Comparison of ENCODE assay signal across 22 cellular contexts in the genomic region with DNA sequence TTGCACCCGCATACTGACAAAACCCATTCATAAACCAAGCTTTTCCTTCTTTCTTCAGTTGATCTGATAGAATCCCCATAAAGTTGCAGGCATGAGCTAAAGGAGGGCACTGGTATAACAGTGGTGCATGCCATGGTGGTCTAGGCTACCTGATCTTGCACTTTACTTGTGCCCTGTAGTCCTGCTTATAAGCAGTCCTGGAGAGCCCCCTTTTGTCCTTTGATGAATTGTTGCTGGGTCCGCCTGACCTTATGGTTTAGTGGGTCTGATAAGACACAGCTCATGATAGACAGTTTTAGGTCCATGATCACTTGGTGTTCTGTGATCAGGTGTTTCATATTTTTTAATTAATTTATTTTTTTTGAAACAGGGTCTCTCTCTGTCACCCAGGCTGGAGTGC. TPM values are rescaled to one million over a fixed set of nuclear protein-coding genes. Genes with fewer than 3 reads are reported as not detected.
"Had no signal": no experiment of that assay in that cellular context is flagged by ENCODE, and none has a peak within 500 bp of the region (broad histone marks: within the 10 kb centered on the region; RNA-seq: fewer than 3 reads in every experiment).

No MANE protein-coding gene starts in this region.

- H3K9me3 ChIP-seq: SK-N-SH had no signal

- H3K27ac Mint-ChIP-seq: IgD-negative memory B cell, T-cell had no signal

- H3K9me3 Mint-ChIP-seq: IgD-negative memory B cell, T-cell had no signal

- H3K4me2 ChIP-seq: SK-N-SH had no signal

- H3K4me3 ChIP-seq: K562 had no signal

- DNase-seq: MV-4-11, NCI-H1048, NCI-H1105, NCI-H1436 treated with DMSO at 0.1 percent for 48 hours, NCI-H1694, NCI-H187 treated with DMSO at 0.1 percent for 48 hours, NCI-H2029 treated with DMSO at 0.1 percent for 48 hours, NCI-H2227 treated with DMSO at 0.1 percent for 48 hours, NCI-H524 treated with DMSO at 0.1 percent for 48 hours, NCI-H69, NCI-H774, Right ventricle myocardium superior, RPMI8226, SIG-M5, SK-N-SH, SW 1271, T-cell had no signal

- H3K9ac ChIP-seq: SK-N-SH had no signal

- H3K4me3 Mint-ChIP-seq: IgD-negative memory B cell, T-cell had no signal

- H3K36me3 Mint-ChIP-seq: IgD-negative memory B cell, T-cell had no signal

- H3K4me1 Mint-ChIP-seq: IgD-negative memory B cell had no signal

- ATAC-seq: K562, T-cell had no signal

RNA-seq across cellular contexts. Expression of a gene that starts 19.7 kb away (rescaled TPM):
- total RNA-seq: K562, MCF 10A, NCI-H460, Right ventricle myocardium superior, SK-MEL-5, T-cell had no signal
- polyA plus RNA-seq: IgD-negative memory B cell, K562, SK-N-SH had no signal
